Comparison of ENCODE assay signal across 17 cellular contexts in genomic region chr5:54120473-54120872, GRCh38.
"Had no signal": no experiment of that assay in that cellular context is flagged by ENCODE, and none has a peak within 500 bp of the region (broad histone marks: within the 10 kb centered on the region; RNA-seq: fewer than 3 reads in every experiment).

No MANE protein-coding gene starts in this region.

- H3K4me3 Mint-ChIP-seq: natural killer cell, neural crest cell, type B pancreatic cell had no signal

- H3K4me1 ChIP-seq: colonic mucosa, stomach, thyroid gland had no signal

- H3K4me1 Mint-ChIP-seq: neural crest cell had no signal

- H3K36me3 Mint-ChIP-seq: natural killer cell, type B pancreatic cell had no signal

- H3K27ac ChIP-seq: colonic mucosa, heart right ventricle, stomach, thyroid gland had no signal

- H3K36me3 ChIP-seq: colonic mucosa, heart right ventricle, stomach, thyroid gland had no signal

- H3K9me3 ChIP-seq: colonic mucosa, heart right ventricle, stomach, thyroid gland had no signal

- H3K9me3 Mint-ChIP-seq: natural killer cell had no signal

- H3K27me3 Mint-ChIP-seq: type B pancreatic cell had no signal

- ATAC-seq: natural killer cell, sciatic nerve had no signal

- DNase-seq: colonic mucosa; dermis blood vessel endothelial cell; erythroblast; heart right ventricle; hypothalamus; kidney glomerular epithelial cell; mammary epithelial cell; natural killer cell; posterior cingulate gyrus; small intestine; stimulated activated CD4-positive, alpha-beta T cell treated with anti-CD3 and anti-CD28 coated beads, Interleukin-12 subunit alpha, Interleukin-12 subunit beta, amount 100 ng/mL, for 4 hours; stimulated activated naive CD4-positive, alpha-beta T cell; stomach; thyroid gland had no signal

- H3K27me3 ChIP-seq: colonic mucosa, heart right ventricle, stomach, thyroid gland had no signal

- H3K4me3 ChIP-seq: colonic mucosa, heart right ventricle, stomach, thyroid gland had no signal
